Comparison of ENCODE assay signal across 25 cellular contexts in the genomic region with DNA sequence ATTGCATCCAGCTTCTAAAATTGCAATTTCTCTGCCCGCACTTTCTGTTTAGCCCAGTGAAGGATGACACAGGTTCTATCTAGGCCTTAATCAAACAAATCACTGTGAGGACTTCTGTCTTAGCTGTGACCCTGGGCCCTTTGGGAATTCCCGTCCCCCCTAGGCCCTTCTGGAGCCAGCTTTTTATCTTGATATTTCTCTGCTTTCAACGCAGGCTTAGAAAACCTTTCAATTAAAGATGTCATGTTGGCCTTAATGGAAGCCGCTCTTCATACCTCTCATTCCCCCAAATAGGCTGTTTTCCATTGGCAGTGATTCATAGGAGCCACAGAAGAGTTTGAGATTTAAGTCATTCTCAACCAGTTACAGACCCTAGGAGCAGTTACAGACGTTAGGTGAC.
"Had no signal": no experiment of that assay in that cellular context is flagged by ENCODE, and none has a peak within 500 bp of the region (broad histone marks: within the 10 kb centered on the region; RNA-seq: fewer than 3 reads in every experiment).

No MANE protein-coding gene starts in this region.

- H3K27ac ChIP-seq: breast epithelium, Peyer's patch, RWPE1, SJCRH30, VCaP had no signal

- ATAC-seq: T-cell had no signal

- H3K36me3 Mint-ChIP-seq: activated naive CD8-positive, alpha-beta T cell treated with anti-CD3 and anti-CD28 coated beads, Interleukin-2, amount 10 ng/mL, durations not matched to agents 7 days and 5 days; IgD-negative memory B cell; T-cell had no signal

- H3K4me3 Mint-ChIP-seq: activated CD4-positive, alpha-beta memory T cell treated with anti-CD3 and anti-CD28 coated beads, Interleukin-2, amount 10 ng/mL, durations not matched to agents 7 days and 5 days; activated naive CD8-positive, alpha-beta T cell treated with anti-CD3 and anti-CD28 coated beads, Interleukin-2, amount 10 ng/mL, durations not matched to agents 7 days and 5 days; IgD-negative memory B cell; T-cell had no signal

- H3K4me1 Mint-ChIP-seq: activated CD4-positive, alpha-beta memory T cell treated with anti-CD3 and anti-CD28 coated beads, Interleukin-2, amount 10 ng/mL, durations not matched to agents 7 days and 5 days; activated naive CD8-positive, alpha-beta T cell treated with anti-CD3 and anti-CD28 coated beads, Interleukin-2, amount 10 ng/mL, durations not matched to agents 7 days and 5 days; T-cell had no signal

- H3K9me3 Mint-ChIP-seq: activated naive CD8-positive, alpha-beta T cell treated with anti-CD3 and anti-CD28 coated beads, Interleukin-2, amount 10 ng/mL, durations not matched to agents 7 days and 5 days had no signal

- H3K27me3 ChIP-seq: breast epithelium, Peyer's patch, SJCRH30 had no signal

- DNase-seq: activated CD4-positive, alpha-beta memory T cell treated with anti-CD3 and anti-CD28 coated beads, Interleukin-2, amount 10 ng/mL, durations not matched to agents 7 days and 5 days; activated CD4-positive, alpha-beta T cell treated with anti-CD3 and anti-CD28 coated beads, Interleukin-2, amount 50 U/mL, for 1 hour; activated CD4-positive, CD25-positive, alpha-beta regulatory T cell; activated naive CD4-positive, alpha-beta T cell treated with anti-CD3 and anti-CD28 coated beads, Interleukin-2, amount 50 U/mL, for 16 hours; activated naive CD8-positive, alpha-beta T cell treated with anti-CD3 and anti-CD28 coated beads, Interleukin-2, amount 10 ng/mL, durations not matched to agents 7 days and 5 days; activated T-cell treated with anti-CD3 and anti-CD28 coated beads for 4 hours; activated T-cell treated with anti-CD3 and anti-CD28 coated beads, Interleukin-2, amount 50 U/mL, for 48 hours; aorta; central memory CD4-positive, alpha-beta T cell; KG1; NCI-H1048; NCI-H146; NCI-H187 treated with DMSO at 0.1 percent for 48 hours; NCI-H2081 treated with DMSO at 0.1 percent for 48 hours; NCI-H524; Peyer's patch; Right ventricle myocardium superior; T-cell; T-helper 2 cell; T1000 had no signal

- H3K36me3 ChIP-seq: breast epithelium, Peyer's patch, SJCRH30 had no signal

- H3K27me3 Mint-ChIP-seq: activated CD4-positive, alpha-beta memory T cell treated with anti-CD3 and anti-CD28 coated beads, Interleukin-2, amount 10 ng/mL, durations not matched to agents 7 days and 5 days; activated naive CD8-positive, alpha-beta T cell treated with anti-CD3 and anti-CD28 coated beads, Interleukin-2, amount 10 ng/mL, durations not matched to agents 7 days and 5 days; IgD-negative memory B cell; T-cell had no signal

- H3K27ac Mint-ChIP-seq: activated CD4-positive, alpha-beta memory T cell treated with anti-CD3 and anti-CD28 coated beads, Interleukin-2, amount 10 ng/mL, durations not matched to agents 7 days and 5 days; activated naive CD8-positive, alpha-beta T cell treated with anti-CD3 and anti-CD28 coated beads, Interleukin-2, amount 10 ng/mL, durations not matched to agents 7 days and 5 days; IgD-negative memory B cell; T-cell had no signal

- H3K9me3 ChIP-seq: breast epithelium, Peyer's patch, SJCRH30 had no signal

- H3K4me1 ChIP-seq: breast epithelium, Peyer's patch had no signal

- H3K4me3 ChIP-seq: breast epithelium, Peyer's patch, SJCRH30 had no signal
